ENCODE assay signal across 15 cellular contexts in genomic region chr3:171333784-171334464, GRCh38.
A peak's percentile ranks its signal among the peaks of the same experiment; 100 is the strongest.
DNase-seq lines count a peak whose midpoint lies in the region; ATAC-seq and TF ChIP-seq lines count a peak whose summit lies in the region.
"Had no signal": no experiment of that assay in that cellular context is flagged by ENCODE, and none has a peak within 500 bp of the region (broad histone marks: within the 10 kb centered on the region; RNA-seq: fewer than 3 reads in every experiment).

No MANE protein-coding gene starts in this region.

- no peak overlapping the region for H3K4me2 ChIP-seq in osteoblast (ENCODE audit: insufficient read depth, low read length)
- H3K4me2 ChIP-seq: SK-N-SH had no signal

- POLR2A ChIA-PET in activated CD8-positive, alpha-beta T cell treated with anti-CD3 and anti-CD28 coated beads, Interleukin-2, amount 10 ng/mL, durations not matched to agents 7 days and 5 days (lab: Charles Lee) = interaction anchor here (0.7 kb wide), 1 partner anchor 128 kb away, joined by 4 read pairs; no protein-coding TSS in a partner anchor
- POLR2A ChIA-PET in MCF 10A (lab: Yijun Ruan, JAX) = no interaction called here

- H3K79me2 ChIP-seq in osteoblast (ENCODE audit: insufficient read depth, low read length) = no peaks in the 10 kb centered on the region

- DNase-seq in Calu3 (no peak), heart right ventricle (no peak), psoas muscle (no peak), left lobe of liver (ENCODE audit: low spot score) (no peak), MCF 10A (ENCODE audit: unreplicated experiment) (no peak), osteoblast (ENCODE audit: insufficient read length, low spot score, missing footprints) (no peak)
- no peak for DNase-seq in activated CD8-positive, alpha-beta T cell treated with anti-CD3 and anti-CD28 coated beads, Interleukin-2, amount 10 ng/mL, durations not matched to agents 7 days and 5 days
- DNase-seq: activated naive CD4-positive, alpha-beta T cell treated with Interleukin-2 at 50 U/mL for 16 hours; AML-193; KG1; NCI-H1417 treated with DMSO at 0.1 percent for 48 hours; NCI-H510A; SK-N-SH had no signal

- H3K36me3 ChIP-seq in heart right ventricle = no peaks in the 10 kb centered on the region
- H3K36me3 ChIP-seq in psoas muscle (ENCODE audit: insufficient read depth in 1 of 2, low read depth in 1 of 2) = no peaks in the 10 kb centered on the region
- no peaks in the 10 kb centered on the region for H3K36me3 ChIP-seq in osteoblast (ENCODE audit: insufficient read depth, low read length)

- H2AFZ ChIP-seq in osteoblast (ENCODE audit: low read length) = no peak overlapping the region

- no peak overlapping the region for H3K4me3 ChIP-seq in heart right ventricle
- no peak overlapping the region for H3K4me3 ChIP-seq in psoas muscle
- H3K4me3 ChIP-seq in osteoblast (ENCODE audit: insufficient read depth, low read length) = no peak overlapping the region

- no peaks in the 10 kb centered on the region for H3K27me3 Mint-ChIP-seq in Calu3 (ENCODE audit: unreplicated experiment)
- H3K27me3 Mint-ChIP-seq in activated T-helper 17 cell treated with anti-CD3 and anti-CD28 coated beads, Interleukin-2, amount 50 U/mL, for 72 hours = no peaks in the 10 kb centered on the region
- H3K27me3 Mint-ChIP-seq in activated CD8-positive, alpha-beta T cell treated with anti-CD3 and anti-CD28 coated beads, Interleukin-2, amount 10 ng/mL, durations not matched to agents 7 days and 5 days (ENCODE audit: low read depth) = no peaks in the 10 kb centered on the region
- H3K27me3 Mint-ChIP-seq in MCF 10A (ENCODE audit: insufficient read depth, unreplicated experiment) = no peaks in the 10 kb centered on the region
- H3K27me3 Mint-ChIP-seq: central memory CD8-positive, alpha-beta T cell had no signal

- BruUV-seq in Calu3 (replicated peaks; lab: Mats Ljungman, UMichigan) = no TSS peak
- no TSS peak for BruUV-seq in MCF 10A (replicated peaks; lab: Mats Ljungman, UMichigan)

- H4K20me1 ChIP-seq in osteoblast (ENCODE audit: insufficient read depth, low read length) = no peaks in the 10 kb centered on the region

- peak overlapping the region; percentile 10 for H3K4me3 Mint-ChIP-seq in Calu3 (ENCODE audit: low read depth, unreplicated experiment)
- no peak overlapping the region for H3K4me3 Mint-ChIP-seq in activated T-helper 17 cell treated with anti-CD3 and anti-CD28 coated beads, Interleukin-2, amount 50 U/mL, for 72 hours
- no peak overlapping the region for H3K4me3 Mint-ChIP-seq in activated CD8-positive, alpha-beta T cell treated with anti-CD3 and anti-CD28 coated beads, Interleukin-2, amount 10 ng/mL, durations not matched to agents 7 days and 5 days
- no peak overlapping the region for H3K4me3 Mint-ChIP-seq in MCF 10A (ENCODE audit: unreplicated experiment)
- H3K4me3 Mint-ChIP-seq: central memory CD8-positive, alpha-beta T cell had no signal

- H3K9me3 ChIP-seq in heart right ventricle (no peaks in the 10 kb centered on the region), psoas muscle (no peaks in the 10 kb centered on the region), osteoblast (ENCODE audit: low read depth, low read length) (no peaks in the 10 kb centered on the region)
- H3K9me3 ChIP-seq: SK-N-SH had no signal

- TF ChIP-seq CTCF in Calu3 (IDR thresholded peaks at IDR 0.05; ENCODE audit: unreplicated experiment) (no peak), heart right ventricle (IDR thresholded peaks at IDR 0.05) (no peak), psoas muscle (IDR thresholded peaks at IDR 0.05) (no peak), MCF 10A (IDR thresholded peaks at IDR 0.05; ENCODE audit: unreplicated experiment) (no peak), osteoblast (IDR thresholded peaks at IDR 0.05; ENCODE audit: extremely low read depth, low read depth, low read length) (no peak)

- no peaks in the 10 kb centered on the region for H3K27me3 ChIP-seq in heart right ventricle
- H3K27me3 ChIP-seq in psoas muscle (ENCODE audit: insufficient read depth in 3 of 3, low read length in 2 of 3) = no peaks in the 10 kb centered on the region
- peaks cover 63% of the 10 kb centered on the region for H3K27me3 ChIP-seq in osteoblast (ENCODE audit: insufficient read depth, low read length)

- H3K9me3 Mint-ChIP-seq in Calu3 (ENCODE audit: low read depth, unreplicated experiment) (no peaks in the 10 kb centered on the region), MCF 10A (ENCODE audit: unreplicated experiment) (no peaks in the 10 kb centered on the region)
- peaks cover 3% of the 10 kb centered on the region for H3K9me3 Mint-ChIP-seq in activated T-helper 17 cell treated with anti-CD3 and anti-CD28 coated beads, Interleukin-2, amount 50 U/mL, for 72 hours
- no peaks in the 10 kb centered on the region for H3K9me3 Mint-ChIP-seq in activated CD8-positive, alpha-beta T cell treated with anti-CD3 and anti-CD28 coated beads, Interleukin-2, amount 10 ng/mL, durations not matched to agents 7 days and 5 days (ENCODE audit: insufficient read depth)
- H3K9me3 Mint-ChIP-seq: central memory CD8-positive, alpha-beta T cell had no signal

- 67 to 70% methylated on average over 9 of the region's 9 CpGs for WGBS in heart right ventricle, 2 donors
- WGBS in psoas muscle, 3 donors = 77 to 87% (median 80%) methylated on average over 9 of the region's 9 CpGs

- ATAC-seq in activated T-helper 17 cell treated with anti-CD3 and anti-CD28 coated beads, Interleukin-2, amount 50 U/mL, for 72 hours (replicated peaks) = no peak
- ATAC-seq in heart right ventricle (peak; percentile 10 to 70 (median 38)), psoas muscle (peak in 3 of 4 donors; percentile 13 to 17 (median 17)), left lobe of liver (no peak)
- ATAC-seq in activated CD8-positive, alpha-beta T cell treated with anti-CD3 and anti-CD28 coated beads, Interleukin-2, amount 10 ng/mL, durations not matched to agents 7 days and 5 days = no peak

- H3K27ac Mint-ChIP-seq in Calu3 (ENCODE audit: unreplicated experiment) = peak overlapping the region; percentile 55
- peak overlapping the region; percentile 81 for H3K27ac Mint-ChIP-seq in activated T-helper 17 cell treated with anti-CD3 and anti-CD28 coated beads, Interleukin-2, amount 50 U/mL, for 72 hours
- no peak overlapping the region for H3K27ac Mint-ChIP-seq in activated CD8-positive, alpha-beta T cell treated with anti-CD3 and anti-CD28 coated beads, Interleukin-2, amount 10 ng/mL, durations not matched to agents 7 days and 5 days
- no peak overlapping the region for H3K27ac Mint-ChIP-seq in MCF 10A (ENCODE audit: low read depth, unreplicated experiment)

- H3K36me3 Mint-ChIP-seq in Calu3 (ENCODE audit: insufficient read depth, unreplicated experiment) = no peaks in the 10 kb centered on the region
- no peaks in the 10 kb centered on the region for H3K36me3 Mint-ChIP-seq in activated T-helper 17 cell treated with anti-CD3 and anti-CD28 coated beads, Interleukin-2, amount 50 U/mL, for 72 hours (ENCODE audit: low read depth)
- H3K36me3 Mint-ChIP-seq in activated CD8-positive, alpha-beta T cell treated with anti-CD3 and anti-CD28 coated beads, Interleukin-2, amount 10 ng/mL, durations not matched to agents 7 days and 5 days (ENCODE audit: low read depth) = peaks cover under 1% of the 10 kb centered on the region
- H3K36me3 Mint-ChIP-seq in MCF 10A (ENCODE audit: insufficient read depth, unreplicated experiment) = no peaks in the 10 kb centered on the region

- CTCF ChIA-PET in Calu3 (lab: Charles Lee) (interaction anchor here (1.0 to 1.8 kb wide), 5 partner anchors 10 to 127 kb away, joined by 3 to 7 read pairs (median 4); no protein-coding TSS in a partner anchor), MCF 10A (lab: Yijun Ruan, JAX) (interaction anchor here (0.6 kb wide), 1 partner anchor 926 kb away, joined by 3 read pairs; no protein-coding TSS in a partner anchor)
- CTCF ChIA-PET in activated CD8-positive, alpha-beta T cell treated with anti-CD3 and anti-CD28 coated beads, Interleukin-2, amount 10 ng/mL, durations not matched to agents 7 days and 5 days (lab: Charles Lee) = no interaction called here

- H3K4me1 ChIP-seq in heart right ventricle (peaks cover 2 to 55% (median 36%) of the 10 kb centered on the region in 9 donors), psoas muscle (peaks cover 51% of the 10 kb centered on the region), osteoblast (ENCODE audit: insufficient read depth, low read length) (no peaks in the 10 kb centered on the region)

- H3K27ac ChIP-seq in heart right ventricle (peak overlapping the region in 9 of 10 donors; percentile 45 to 76 (median 66)), psoas muscle (peak overlapping the region; percentile 84), osteoblast (ENCODE audit: low read depth, low read length) (no peak overlapping the region)

- H3K4me1 Mint-ChIP-seq in Calu3 (ENCODE audit: low read depth, unreplicated experiment) = peaks cover 45% of the 10 kb centered on the region
- H3K4me1 Mint-ChIP-seq in activated T-helper 17 cell treated with anti-CD3 and anti-CD28 coated beads, Interleukin-2, amount 50 U/mL, for 72 hours = peaks cover 15% of the 10 kb centered on the region
- H3K4me1 Mint-ChIP-seq in activated CD8-positive, alpha-beta T cell treated with anti-CD3 and anti-CD28 coated beads, Interleukin-2, amount 10 ng/mL, durations not matched to agents 7 days and 5 days (ENCODE audit: low read depth) = peaks cover 12% of the 10 kb centered on the region
- H3K4me1 Mint-ChIP-seq in MCF 10A (ENCODE audit: insufficient read depth, unreplicated experiment) = peaks cover 6% of the 10 kb centered on the region

- intact Hi-C loops in Calu3 (cut with micrococcal nuclease; ENCODE audit: unreplicated experiment) (loop anchor here (10.0 kb wide), 1 partner anchor 379 kb away; no protein-coding TSS in a partner anchor), heart right ventricle (cut with DNase I) (no loop called here), psoas muscle (cut with DNase I) (loop anchor here in 1 of 2 donors (10.0 kb wide), 1 partner anchor 149 kb away; no protein-coding TSS in a partner anchor), MCF 10A (cut with micrococcal nuclease) (no loop called here)

Comparison
In these comparisons a context has a peak if more than half of its experiments do, and no peak if none do; other contexts are left out.
1. H3K27ac Mint-ChIP-seq: peak in Calu3 (single experiment) and activated T-helper 17 cell treated with anti-CD3 and anti-CD28 coated beads, Interleukin-2, amount 50 U/mL, for 72 hours (single experiment); none in activated CD8-positive, alpha-beta T cell treated with anti-CD3 and anti-CD28 coated beads, Interleukin-2, amount 10 ng/mL, durations not matched to agents 7 days and 5 days (single experiment) and MCF 10A (single experiment).
2. ATAC-seq: peak in heart right ventricle (8 of 8) and psoas muscle (3 of 4); none in activated T-helper 17 cell treated with anti-CD3 and anti-CD28 coated beads, Interleukin-2, amount 50 U/mL, for 72 hours (single experiment), left lobe of liver (single experiment) and activated CD8-positive, alpha-beta T cell treated with anti-CD3 and anti-CD28 coated beads, Interleukin-2, amount 10 ng/mL, durations not matched to agents 7 days and 5 days (single experiment).